Comparison of ENCODE assay signal across 9 cellular contexts in genomic region chr5:132488590-132488989, GRCh38. TPM values are rescaled to one million over a fixed set of nuclear protein-coding genes. Genes with fewer than 3 reads are reported as not detected.
DNase-seq lines count a peak whose midpoint lies in the region; ATAC-seq and TF ChIP-seq lines count a peak whose summit lies in the region.
"Had no signal": no experiment of that assay in that cellular context is flagged by ENCODE, and none has a peak within 500 bp of the region (broad histone marks: within the 10 kb centered on the region; RNA-seq: fewer than 3 reads in every experiment).

No MANE protein-coding gene starts in this region.

- no peaks in the 10 kb centered on the region for H3K27me3 ChIP-seq in aorta (ENCODE audit: control insufficient read depth in 1 of 2, insufficient read depth in 2 of 2, low read length in 1 of 2)

- intact Hi-C loops in aorta (cut with DNase I): no loop called here

- no peaks in the 10 kb centered on the region for H3K27me3 Mint-ChIP-seq in T-helper 1 cell treated with Interleukin-12 subunit alpha and Interleukin-12 subunit beta and Interleukin-4 antibody, amounts not matched to agents 30 μg/mL and 1 μg/mL, for 36 hours (ENCODE audit: low read depth)
- H3K27me3 Mint-ChIP-seq in WTC11 (ENCODE audit: low read depth) (peaks cover 28% of the 10 kb centered on the region), immature natural killer cell (ENCODE audit: low read depth in 3 of 3) (peaks cover 59 to 72% (median 64%) of the 10 kb centered on the region in 3 donors)
- no peaks in the 10 kb centered on the region for H3K27me3 Mint-ChIP-seq in stimulated activated naive CD8-positive, alpha-beta T cell treated with anti-CD3 and anti-CD28 coated beads, Interleukin-15, amount 100 ng/mL, for 72 hours

- H3K36me3 ChIP-seq in aorta (ENCODE audit: control insufficient read depth in 1 of 2, insufficient read depth in 2 of 2, low read length in 1 of 2): peaks cover 0 to 10% of the 10 kb centered on the region in 2 donors

- no peak overlapping the region for H3K27ac ChIP-seq in aorta (ENCODE audit: low read depth in 1 of 2, low read length in 2 of 2)

- ATAC-seq in WTC11: no peak
- ATAC-seq in stimulated activated naive CD8-positive, alpha-beta T cell treated with anti-CD3 and anti-CD28 coated beads, Interleukin-15, amount 100 ng/mL, for 72 hours: no peak
- ATAC-seq in aorta (ENCODE audit: low FRiP score): no peak
- no peak for ATAC-seq in GM18519 (IDR thresholded peaks at IDR 0.05; ENCODE audit: low FRiP score, unreplicated experiment)

- peak overlapping the region; percentile 87 for H3K27ac Mint-ChIP-seq in T-helper 1 cell treated with Interleukin-12 subunit alpha and Interleukin-12 subunit beta and Interleukin-4 antibody, amounts not matched to agents 30 μg/mL and 1 μg/mL, for 36 hours
- H3K27ac Mint-ChIP-seq in WTC11 (no peak overlapping the region), immature natural killer cell (peak overlapping the region; percentile 94 to 99 (median 96))
- peak overlapping the region; percentile 94 to 98 for H3K27ac Mint-ChIP-seq in stimulated activated naive CD8-positive, alpha-beta T cell treated with anti-CD3 and anti-CD28 coated beads, Interleukin-15, amount 100 ng/mL, for 72 hours

- 65 to 69% methylated on average over 2 of the region's 2 CpGs for WGBS in aorta, 2 donors

- H3K4me3 ChIP-seq in aorta (ENCODE audit: low read length in 2 of 2): no peak overlapping the region

- no peak for TF ChIP-seq CTCF in WTC11 (IDR thresholded peaks at IDR 0.05)

- in situ Hi-C loops in ACHN (cut with HindIII; ENCODE audit: low pct_ligation_motif_present, low pct_unique_long_range_greater_than_20kb, low sequenced_read_pairs): loop anchor here (25.0 kb wide), 1 partner anchor 101 kb away; no protein-coding TSS in a partner anchor

- CTCF ChIA-PET in WTC11 (lab: Charles Lee): no interaction called here

- peaks cover 59% of the 10 kb centered on the region for H3K4me1 Mint-ChIP-seq in T-helper 1 cell treated with Interleukin-12 subunit alpha and Interleukin-12 subunit beta and Interleukin-4 antibody, amounts not matched to agents 30 μg/mL and 1 μg/mL, for 36 hours (ENCODE audit: low read depth)
- H3K4me1 Mint-ChIP-seq in WTC11: peaks cover 18% of the 10 kb centered on the region
- peaks cover 76 to 79% of the 10 kb centered on the region in 2 donors for H3K4me1 Mint-ChIP-seq in immature natural killer cell
- peaks cover 89% of the 10 kb centered on the region for H3K4me1 Mint-ChIP-seq in stimulated activated naive CD8-positive, alpha-beta T cell treated with anti-CD3 and anti-CD28 coated beads, Interleukin-15, amount 100 ng/mL, for 72 hours

- no peaks in the 10 kb centered on the region for H3K9me3 Mint-ChIP-seq in T-helper 1 cell treated with Interleukin-12 subunit alpha and Interleukin-12 subunit beta and Interleukin-4 antibody, amounts not matched to agents 30 μg/mL and 1 μg/mL, for 36 hours
- H3K9me3 Mint-ChIP-seq in WTC11: no peaks in the 10 kb centered on the region
- peaks cover 0 to 3% (median 0%) of the 10 kb centered on the region in 6 donors for H3K9me3 Mint-ChIP-seq in immature natural killer cell
- H3K9me3 Mint-ChIP-seq in stimulated activated naive CD8-positive, alpha-beta T cell treated with anti-CD3 and anti-CD28 coated beads, Interleukin-15, amount 100 ng/mL, for 72 hours: no peaks in the 10 kb centered on the region

- H3K4me1 ChIP-seq in aorta (ENCODE audit: control insufficient read depth in 1 of 2, insufficient read depth in 2 of 2, low read length in 2 of 2): no peaks in the 10 kb centered on the region

- POLR2A ChIA-PET in WTC11 (lab: Charles Lee): no interaction called here

- DNase-seq in T-helper 1 cell (no peak), WTC11 (ENCODE audit: low spot score) (no peak), immature natural killer cell (no peak), ACHN (no peak), aorta (no peak)
- no peak for DNase-seq in stimulated activated naive CD8-positive, alpha-beta T cell treated with anti-CD3 and anti-CD28 coated beads, Interleukin-15, amount 100 ng/mL, for 72 hours
- DNase-seq: amniotic stem cell had no signal

- H3K4me3 Mint-ChIP-seq in T-helper 1 cell treated with Interleukin-12 subunit alpha and Interleukin-12 subunit beta and Interleukin-4 antibody, amounts not matched to agents 30 μg/mL and 1 μg/mL, for 36 hours: peak overlapping the region; percentile 98
- H3K4me3 Mint-ChIP-seq in WTC11 (peak overlapping the region; percentile 72; the same call in 1 of the 2 replicates), immature natural killer cell (peak overlapping the region; percentile 95 to 98 (median 97))
- H3K4me3 Mint-ChIP-seq in stimulated activated naive CD8-positive, alpha-beta T cell treated with anti-CD3 and anti-CD28 coated beads, Interleukin-15, amount 100 ng/mL, for 72 hours: peak overlapping the region; percentile 96 to 97

- peaks cover 68% of the 10 kb centered on the region for H3K36me3 Mint-ChIP-seq in T-helper 1 cell treated with Interleukin-12 subunit alpha and Interleukin-12 subunit beta and Interleukin-4 antibody, amounts not matched to agents 30 μg/mL and 1 μg/mL, for 36 hours (ENCODE audit: low read depth)
- peaks cover 26% of the 10 kb centered on the region for H3K36me3 Mint-ChIP-seq in WTC11
- peaks cover 55 to 63% (median 58%) of the 10 kb centered on the region in 3 donors for H3K36me3 Mint-ChIP-seq in immature natural killer cell

- H3K9me3 ChIP-seq in aorta (ENCODE audit: control insufficient read depth, low read length): no peaks in the 10 kb centered on the region

TF ChIP-seq in WTC11, 78 proteins besides CTCF, POLR2A, EP300 and RAD21:
- TF ChIP-seq FOXP4 (CRISPR knock-in tag; IDR thresholded peaks at IDR 0.05): no peak
- no peak for TF ChIP-seq JUN (CRISPR knock-in tag; IDR thresholded peaks at IDR 0.05)
- TF ChIP-seq NFE2L1 (CRISPR knock-in tag; IDR thresholded peaks at IDR 0.05): no peak
- TF ChIP-seq ZNF671 (CRISPR knock-in tag; IDR thresholded peaks at IDR 0.05): no peak
- no peak for TF ChIP-seq ZNF219 (CRISPR knock-in tag; IDR thresholded peaks at IDR 0.05; ENCODE audit: borderline replicate concordance)
- TF ChIP-seq RORB (CRISPR knock-in tag; IDR thresholded peaks at IDR 0.05): no peak
- no peak for TF ChIP-seq MXD4 (CRISPR knock-in tag; IDR thresholded peaks at IDR 0.05; ENCODE audit: borderline replicate concordance)
- TF ChIP-seq FOXP1 (CRISPR knock-in tag; IDR thresholded peaks at IDR 0.05; ENCODE audit: borderline replicate concordance): no peak
- no peak for TF ChIP-seq GTF2I (CRISPR knock-in tag; conservative IDR thresholded peaks at IDR 0.05)
- TF ChIP-seq AR (CRISPR knock-in tag; IDR thresholded peaks at IDR 0.05): no peak
- no peak for TF ChIP-seq IRF2 (CRISPR knock-in tag; IDR thresholded peaks at IDR 0.05; ENCODE audit: borderline replicate concordance, low read depth)
- no peak for TF ChIP-seq SOX15 (CRISPR knock-in tag; IDR thresholded peaks at IDR 0.05)
- TF ChIP-seq SP1 (CRISPR knock-in tag; conservative IDR thresholded peaks at IDR 0.05): no peak
- TF ChIP-seq E2F5 (CRISPR knock-in tag; IDR thresholded peaks at IDR 0.05): no peak

RNA-seq across cellular contexts. Expression of gene IRF1, which starts 2.0 kb away (rescaled TPM):
- 8.8 to 9.8 TPM (median 9.4 TPM) in 3 replicates for total RNA-seq in WTC11 (2021)
- 100 to 1,000 TPM; 349 to 460 (median 371) TPM for polyA plus RNA-seq in immature natural killer cell
- total RNA-seq in aorta: 10 to 100 TPM; 26.8 to 36.1 TPM
- 10 to 100 TPM; 12.9 to 13.1 TPM for polyA plus RNA-seq in aorta

RNA-seq across cellular contexts. Expression of gene IL5, which starts 54.7 kb away (rescaled TPM):
- not detected in 3 replicates for total RNA-seq in WTC11 (2021)
- polyA plus RNA-seq in immature natural killer cell: not detected
- not detected for total RNA-seq in aorta
- polyA plus RNA-seq in aorta: not detected
